ENCODE assay signal across 8 cellular contexts in the genomic region with DNA sequence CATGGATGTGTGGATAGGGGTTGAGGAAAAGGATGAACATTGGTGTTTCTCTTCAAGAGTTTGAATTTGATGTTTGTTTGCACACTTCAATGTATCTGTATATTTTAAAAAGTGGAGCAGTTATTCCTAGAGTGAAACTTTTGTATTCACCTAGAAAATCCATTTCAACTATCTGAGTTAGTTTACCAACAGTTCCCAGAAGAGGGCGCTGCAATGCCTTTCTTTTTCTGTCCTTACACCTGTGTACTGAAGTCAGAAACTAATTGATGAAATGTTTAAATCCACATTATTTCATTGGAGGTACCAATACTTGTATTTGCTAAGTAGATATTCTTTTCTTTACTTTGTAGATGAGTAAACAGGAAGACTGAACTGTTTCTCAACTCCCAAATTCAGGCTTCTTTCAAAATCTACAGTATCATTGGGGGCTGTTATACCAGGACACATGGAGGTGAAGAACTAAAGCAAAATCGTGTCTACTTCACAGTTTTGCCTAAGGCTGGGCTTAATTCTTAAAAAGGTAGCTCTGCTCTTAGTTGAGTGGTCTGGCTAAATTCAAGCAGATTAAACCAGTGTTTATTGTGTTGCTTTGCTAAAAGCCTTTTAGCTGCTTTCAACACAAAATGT. TPM values are rescaled to one million over a fixed set of nuclear protein-coding genes. Genes with fewer than 3 reads are reported as not detected.
A peak's percentile ranks its signal among the peaks of the same experiment; 100 is the strongest.
DNase-seq lines count a peak whose midpoint lies in the region; ATAC-seq lines count a peak whose summit lies in the region.

No MANE protein-coding gene starts in this region.

- peak; percentile 55 for DNase-seq in GM03348 (ENCODE audit: low spot score)
- DNase-seq in HT1080 (ENCODE audit: low read depth), result peak; percentile 16
- peak; percentile 72 for DNase-seq in T follicular helper cell (ENCODE audit: low read depth)
- DNase-seq in activated naive CD8-positive, alpha-beta T cell treated with anti-CD3 and anti-CD28 coated beads, Interleukin-2, amount 10 ng/mL, durations not matched to agents 7 days and 5 days, result no peak
- DNase-seq in iris pigment epithelial cell (ENCODE audit: low read depth), result peak; percentile 44
- DNase-seq in stimulated activated CD4-positive, alpha-beta T cell treated with anti-CD3 and anti-CD28 coated beads, Interleukin-4, amount 100 ng/mL, for 48 hours (ENCODE audit: low read depth in 2 of 2), result peak; percentile 68 to 76
- no peak for DNase-seq in NCI-H446 treated with DMSO at 0.1 percent for 48 hours (lab: John Stamatoyannopoulos, UW)
- DNase-seq in dedifferentiated amniotic fluid mesenchymal stem cell (ENCODE audit: extremely low spot score), result no peak

- POLR2A ChIA-PET in activated naive CD8-positive, alpha-beta T cell treated with anti-CD3 and anti-CD28 coated beads, Interleukin-2, amount 10 ng/mL, durations not matched to agents 7 days and 5 days (lab: Charles Lee), result interaction anchor here (0.6 to 2.7 kb wide), 6 partner anchors 13 to 123 kb away, joined by 3 to 12 read pairs (median 5); no protein-coding TSS in a partner anchor

- peaks cover 22% of the 10 kb centered on the region for H3K4me1 Mint-ChIP-seq in activated naive CD8-positive, alpha-beta T cell treated with anti-CD3 and anti-CD28 coated beads, Interleukin-2, amount 10 ng/mL, durations not matched to agents 7 days and 5 days

- H3K9me3 Mint-ChIP-seq in activated naive CD8-positive, alpha-beta T cell treated with anti-CD3 and anti-CD28 coated beads, Interleukin-2, amount 10 ng/mL, durations not matched to agents 7 days and 5 days, result peaks cover 1% of the 10 kb centered on the region

- peaks cover 59% of the 10 kb centered on the region for H3K36me3 Mint-ChIP-seq in activated naive CD8-positive, alpha-beta T cell treated with anti-CD3 and anti-CD28 coated beads, Interleukin-2, amount 10 ng/mL, durations not matched to agents 7 days and 5 days

- peak overlapping the region; percentile 80 for H3K27ac Mint-ChIP-seq in activated naive CD8-positive, alpha-beta T cell treated with anti-CD3 and anti-CD28 coated beads, Interleukin-2, amount 10 ng/mL, durations not matched to agents 7 days and 5 days

- H3K4me3 Mint-ChIP-seq in activated naive CD8-positive, alpha-beta T cell treated with anti-CD3 and anti-CD28 coated beads, Interleukin-2, amount 10 ng/mL, durations not matched to agents 7 days and 5 days, result peak overlapping the region; percentile 74

- peaks cover 2% of the 10 kb centered on the region for H3K27me3 Mint-ChIP-seq in activated naive CD8-positive, alpha-beta T cell treated with anti-CD3 and anti-CD28 coated beads, Interleukin-2, amount 10 ng/mL, durations not matched to agents 7 days and 5 days

- ATAC-seq in activated naive CD8-positive, alpha-beta T cell treated with anti-CD3 and anti-CD28 coated beads, Interleukin-2, amount 10 ng/mL, durations not matched to agents 7 days and 5 days (ENCODE audit: low read depth), result peak; percentile 81

RNA-seq across cellular contexts. Expression of a gene that starts 26.6 kb away (rescaled TPM):
- not detected in 2 replicates for total RNA-seq in HT1080 (2014; rRNA removed; shearing (Covaris generic))
- not detected in 2 replicates for polyA plus RNA-seq in HT1080 (2015; cell fraction: cytosol; rRNA removed)
- not detected in 2 replicates for polyA plus RNA-seq in HT1080 (2015; cell fraction: nucleus; rRNA removed)
- total RNA-seq in activated naive CD8-positive, alpha-beta T cell treated with anti-CD3 and anti-CD28 coated beads, Interleukin-2, amount 10 ng/mL, durations not matched to agents 7 days and 5 days, result 10 to 100 TPM; 17.1 to 22.0 TPM

RNA-seq across cellular contexts. Expression of a gene that starts 35.2 kb away (rescaled TPM):
- total RNA-seq in HT1080 (2014; rRNA removed; shearing (Covaris generic)), result 1.0 and 1.7 TPM in 2 replicates
- polyA plus RNA-seq in HT1080 (2015; cell fraction: cytosol; rRNA removed), result 0.57 and 0.90 TPM in 2 replicates
- polyA plus RNA-seq in HT1080 (2015; cell fraction: nucleus; rRNA removed), result 5.9 and 8.4 TPM in 2 replicates
- 100 to 1,000 TPM; 280 to 301 TPM for total RNA-seq in activated naive CD8-positive, alpha-beta T cell treated with anti-CD3 and anti-CD28 coated beads, Interleukin-2, amount 10 ng/mL, durations not matched to agents 7 days and 5 days

Comparison
In these comparisons a context has a peak if more than half of its experiments do, and no peak if none do; other contexts are left out.
1. DNase-seq: peak in GM03348 (single experiment), HT1080 (single experiment), T follicular helper cell (single experiment), iris pigment epithelial cell (single experiment) and stimulated activated CD4-positive, alpha-beta T cell treated with anti-CD3 and anti-CD28 coated beads, Interleukin-4, amount 100 ng/mL, for 48 hours (2 of 2); none in activated naive CD8-positive, alpha-beta T cell treated with anti-CD3 and anti-CD28 coated beads, Interleukin-2, amount 10 ng/mL, durations not matched to agents 7 days and 5 days (single experiment), NCI-H446 treated with DMSO at 0.1 percent for 48 hours (single experiment) and dedifferentiated amniotic fluid mesenchymal stem cell (single experiment).
2. RNA of a gene that starts 26.6 kb away (total RNA-seq): 17.1 to 22.0 TPM in activated naive CD8-positive, alpha-beta T cell treated with anti-CD3 and anti-CD28 coated beads, Interleukin-2, amount 10 ng/mL, durations not matched to agents 7 days and 5 days; not detected in HT1080; every median in the first group is over 10 times any median in the second.
3. RNA of a gene that starts 35.2 kb away (total RNA-seq): 280 to 301 TPM in activated naive CD8-positive, alpha-beta T cell treated with anti-CD3 and anti-CD28 coated beads, Interleukin-2, amount 10 ng/mL, durations not matched to agents 7 days and 5 days; 1.0 to 1.7 TPM in HT1080; every median in the first group is over 100 times any median in the second.